1 cellular context compared by ENCODE assay signal in the genomic region with DNA sequence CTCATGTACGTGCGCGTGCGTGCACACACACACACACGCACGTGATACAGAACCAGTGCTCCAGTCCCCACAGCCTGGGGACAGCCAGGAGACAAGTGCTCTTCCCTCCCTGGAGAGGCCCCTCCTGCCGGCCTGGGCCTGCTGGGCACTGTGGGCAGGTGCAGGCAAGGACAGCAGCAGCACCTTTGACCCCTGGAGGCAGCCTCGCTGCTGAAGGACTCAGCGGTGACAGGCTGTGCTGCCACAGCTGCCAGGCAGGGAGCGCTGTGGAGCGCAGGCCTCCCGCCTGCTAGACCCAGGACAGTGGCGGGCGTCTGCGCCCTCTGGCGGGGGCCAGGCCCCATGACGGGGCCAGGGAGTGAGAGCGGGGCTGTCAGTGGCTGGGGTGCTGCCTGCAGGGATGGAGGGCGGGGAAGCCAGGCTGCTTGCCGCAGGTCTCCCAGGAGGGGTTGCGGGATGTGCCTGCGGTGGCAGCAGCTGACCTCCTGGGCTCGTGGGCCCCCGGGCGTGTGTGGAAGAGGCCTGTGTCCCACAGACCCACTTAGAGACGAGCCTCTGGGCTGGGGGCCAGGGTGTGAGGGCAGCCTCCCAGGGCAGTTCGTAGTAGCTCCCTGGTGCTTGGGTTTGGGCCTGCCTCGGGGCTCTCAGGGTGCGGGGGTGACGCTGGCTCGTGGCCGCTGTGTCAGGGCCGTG.
TF ChIP-seq lines count a peak whose summit lies in the region.

No MANE protein-coding gene starts in this region.

TF ChIP-seq in K562, 482 proteins besides CTCF, POLR2A, EP300 and RAD21 (continued from another document and continues in another):
- TF ChIP-seq ZNF592 (IDR thresholded peaks at IDR 0.05) (peak; percentile 84), ZNF311 (CRISPR knock-in tag; IDR thresholded peaks at IDR 0.05) (no peak), TCF3 (CRISPR knock-in tag; IDR thresholded peaks at IDR 0.05) (peak; percentile 36; the same call in 1 of the 2 replicates), CCNT2 (IDR thresholded peaks at IDR 0.05; ENCODE audit: borderline replicate concordance, extremely low read depth, insufficient read length, low read depth, low read length) (no peak), EP400 (IDR thresholded peaks at IDR 0.05) (no peak), SRSF9 (IDR thresholded peaks at IDR 0.05; ENCODE audit: borderline replicate concordance, low read depth, low read length) (no peak), MTA1 (IDR thresholded peaks at IDR 0.05; ENCODE audit: borderline replicate concordance) (no peak), ZBTB8A (IDR thresholded peaks at IDR 0.05; ENCODE audit: partially characterized antibody) (no peak), U2AF1 (optimal IDR thresholded peaks at IDR 0.05; ENCODE audit: low read depth, low read length) (no peak), ZNF143 (CRISPR knock-in tag; IDR thresholded peaks at IDR 0.05) (no peak), SAP30 (IDR thresholded peaks at IDR 0.05; ENCODE audit: borderline replicate concordance, insufficient read depth, low read depth, low read length, poor library complexity, severe bottlenecking) (no peak), NFRKB (IDR thresholded peaks at IDR 0.05; ENCODE audit: low read depth) (no peak), RFX5 (IDR thresholded peaks at IDR 0.05; ENCODE audit: low read depth, low read length) (no peak), ZNF3 (CRISPR knock-in tag; IDR thresholded peaks at IDR 0.05) (no peak), FOXM1 (IDR thresholded peaks at IDR 0.05; ENCODE audit: low read depth) (no peak), FOXM1 (CRISPR knock-in tag; IDR thresholded peaks at IDR 0.05; ENCODE audit: low read depth) (no peak), ZNF175 (CRISPR knock-in tag; IDR thresholded peaks at IDR 0.05; ENCODE audit: low read depth) (no peak), HNRNPL (IDR thresholded peaks at IDR 0.05; ENCODE audit: low read depth, low read length) (peak; percentile 53; the same call in 1 of the 2 replicates), HMGN3 (IDR thresholded peaks at IDR 0.05; ENCODE audit: borderline replicate concordance, extremely low read depth, insufficient read length, low read depth, low read length) (peak; percentile 79), TAF7 (tag; IDR thresholded peaks at IDR 0.05) (no peak), FOXP4 (CRISPR knock-in tag; IDR thresholded peaks at IDR 0.05; ENCODE audit: borderline replicate concordance) (peak; percentile 90), HNRNPUL1 (IDR thresholded peaks at IDR 0.05; ENCODE audit: low read length) (no peak), ZNF778 (CRISPR knock-in tag; IDR thresholded peaks at IDR 0.05) (no peak), AFF1 (IDR thresholded peaks at IDR 0.05; ENCODE audit: low read depth in 1 of 2, partially characterized antibody in 2 of 2) (no peak), ZNF384 (IDR thresholded peaks at IDR 0.05; ENCODE audit: low read depth, low read length) (no peak), MECOM (CRISPR knock-in tag; IDR thresholded peaks at IDR 0.05) (no peak), POU5F1 (IDR thresholded peaks at IDR 0.05; ENCODE audit: borderline replicate concordance, low read depth, low read length, partially characterized antibody) (no peak), BMI1 (IDR thresholded peaks at IDR 0.05; ENCODE audit: low read length) (no peak), KLF16 (IDR thresholded peaks at IDR 0.05) (peak; percentile 79), ZNF436 (CRISPR knock-in tag; IDR thresholded peaks at IDR 0.05) (no peak), HSF4 (CRISPR knock-in tag; IDR thresholded peaks at IDR 0.05; ENCODE audit: borderline replicate concordance) (no peak), KAT2B (IDR thresholded peaks at IDR 0.05; ENCODE audit: low read depth, low read length) (no peak), PHF8 (IDR thresholded peaks at IDR 0.05; ENCODE audit: borderline replicate concordance, low read length) (no peak), TAL1 (IDR thresholded peaks at IDR 0.05) (no peak), ZNF184 (CRISPR knock-in tag; IDR thresholded peaks at IDR 0.05) (no peak), SUPT5H (IDR thresholded peaks at IDR 0.05) (no peak), IRF2 (CRISPR knock-in tag; IDR thresholded peaks at IDR 0.05) (no peak), MLX (CRISPR knock-in tag; conservative IDR thresholded peaks at IDR 0.05) (no peak), ETS2 (tag; IDR thresholded peaks at IDR 0.05; ENCODE audit: borderline replicate concordance, poor library complexity, severe bottlenecking) (no peak), NFYB (IDR thresholded peaks at IDR 0.05; ENCODE audit: extremely low read depth, insufficient read length) (no peak), CEBPG (CRISPR knock-in tag; IDR thresholded peaks at IDR 0.05) (no peak), CEBPG (tag; conservative IDR thresholded peaks at IDR 0.05 in 1 of 2, IDR thresholded peaks at IDR 0.05 in 1 of 2) (no peak), MYNN (IDR thresholded peaks at IDR 0.05) (peak; percentile 78), MYNN (CRISPR knock-in tag; IDR thresholded peaks at IDR 0.05) (no peak), ZNF431 (CRISPR knock-in tag; IDR thresholded peaks at IDR 0.05) (peak; percentile 67; the same call in 1 of the 2 replicates), RUNX1 (IDR thresholded peaks at IDR 0.05; ENCODE audit: low read depth) (no peak)
- TF ChIP-seq, protein P1, sequence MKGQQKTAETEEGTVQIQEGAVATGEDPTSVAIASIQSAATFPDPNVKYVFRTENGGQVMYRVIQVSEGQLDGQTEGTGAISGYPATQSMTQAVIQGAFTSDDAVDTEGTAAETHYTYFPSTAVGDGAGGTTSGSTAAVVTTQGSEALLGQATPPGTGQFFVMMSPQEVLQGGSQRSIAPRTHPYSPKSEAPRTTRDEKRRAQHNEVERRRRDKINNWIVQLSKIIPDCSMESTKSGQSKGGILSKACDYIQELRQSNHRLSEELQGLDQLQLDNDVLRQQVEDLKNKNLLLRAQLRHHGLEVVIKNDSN (CRISPR knock-in tag; IDR thresholded peaks at IDR 0.05), result no peak
- TF ChIP-seq, protein P2, sequence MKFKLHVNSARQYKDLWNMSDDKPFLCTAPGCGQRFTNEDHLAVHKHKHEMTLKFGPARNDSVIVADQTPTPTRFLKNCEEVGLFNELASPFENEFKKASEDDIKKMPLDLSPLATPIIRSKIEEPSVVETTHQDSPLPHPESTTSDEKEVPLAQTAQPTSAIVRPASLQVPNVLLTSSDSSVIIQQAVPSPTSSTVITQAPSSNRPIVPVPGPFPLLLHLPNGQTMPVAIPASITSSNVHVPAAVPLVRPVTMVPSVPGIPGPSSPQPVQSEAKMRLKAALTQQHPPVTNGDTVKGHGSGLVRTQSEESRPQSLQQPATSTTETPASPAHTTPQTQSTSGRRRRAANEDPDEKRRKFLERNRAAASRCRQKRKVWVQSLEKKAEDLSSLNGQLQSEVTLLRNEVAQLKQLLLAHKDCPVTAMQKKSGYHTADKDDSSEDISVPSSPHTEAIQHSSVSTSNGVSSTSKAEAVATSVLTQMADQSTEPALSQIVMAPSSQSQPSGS (CRISPR knock-in tag; IDR thresholded peaks at IDR 0.05), result no peak
- TF ChIP-seq, protein P3, sequence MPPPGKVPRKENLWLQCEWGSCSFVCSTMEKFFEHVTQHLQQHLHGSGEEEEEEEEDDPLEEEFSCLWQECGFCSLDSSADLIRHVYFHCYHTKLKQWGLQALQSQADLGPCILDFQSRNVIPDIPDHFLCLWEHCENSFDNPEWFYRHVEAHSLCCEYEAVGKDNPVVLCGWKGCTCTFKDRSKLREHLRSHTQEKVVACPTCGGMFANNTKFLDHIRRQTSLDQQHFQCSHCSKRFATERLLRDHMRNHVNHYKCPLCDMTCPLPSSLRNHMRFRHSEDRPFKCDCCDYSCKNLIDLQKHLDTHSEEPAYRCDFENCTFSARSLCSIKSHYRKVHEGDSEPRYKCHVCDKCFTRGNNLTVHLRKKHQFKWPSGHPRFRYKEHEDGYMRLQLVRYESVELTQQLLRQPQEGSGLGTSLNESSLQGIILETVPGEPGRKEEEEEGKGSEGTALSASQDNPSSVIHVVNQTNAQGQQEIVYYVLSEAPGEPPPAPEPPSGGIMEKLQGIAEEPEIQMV (tag; conservative IDR thresholded peaks at IDR 0.05; ENCODE audit: low read depth), result no peak
- TF ChIP-seq, protein P4, sequence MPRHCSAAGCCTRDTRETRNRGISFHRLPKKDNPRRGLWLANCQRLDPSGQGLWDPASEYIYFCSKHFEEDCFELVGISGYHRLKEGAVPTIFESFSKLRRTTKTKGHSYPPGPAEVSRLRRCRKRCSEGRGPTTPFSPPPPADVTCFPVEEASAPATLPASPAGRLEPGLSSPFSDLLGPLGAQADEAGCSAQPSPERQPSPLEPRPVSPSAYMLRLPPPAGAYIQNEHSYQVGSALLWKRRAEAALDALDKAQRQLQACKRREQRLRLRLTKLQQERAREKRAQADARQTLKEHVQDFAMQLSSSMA (CRISPR knock-in tag; IDR thresholded peaks at IDR 0.05), result no peak
- TF ChIP-seq, protein P5, sequence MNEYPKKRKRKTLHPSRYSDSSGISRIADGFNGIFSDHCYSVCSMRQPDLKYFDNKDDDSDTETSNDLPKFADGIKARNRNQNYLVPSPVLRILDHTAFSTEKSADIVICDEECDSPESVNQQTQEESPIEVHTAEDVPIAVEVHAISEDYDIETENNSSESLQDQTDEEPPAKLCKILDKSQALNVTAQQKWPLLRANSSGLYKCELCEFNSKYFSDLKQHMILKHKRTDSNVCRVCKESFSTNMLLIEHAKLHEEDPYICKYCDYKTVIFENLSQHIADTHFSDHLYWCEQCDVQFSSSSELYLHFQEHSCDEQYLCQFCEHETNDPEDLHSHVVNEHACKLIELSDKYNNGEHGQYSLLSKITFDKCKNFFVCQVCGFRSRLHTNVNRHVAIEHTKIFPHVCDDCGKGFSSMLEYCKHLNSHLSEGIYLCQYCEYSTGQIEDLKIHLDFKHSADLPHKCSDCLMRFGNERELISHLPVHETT (CRISPR knock-in tag; conservative IDR thresholded peaks at IDR 0.05 in 1 of 2, IDR thresholded peaks at IDR 0.05 in 1 of 2), result no peak
